Comparison of ENCODE assay signal across 1 cellular context in the genomic region with DNA sequence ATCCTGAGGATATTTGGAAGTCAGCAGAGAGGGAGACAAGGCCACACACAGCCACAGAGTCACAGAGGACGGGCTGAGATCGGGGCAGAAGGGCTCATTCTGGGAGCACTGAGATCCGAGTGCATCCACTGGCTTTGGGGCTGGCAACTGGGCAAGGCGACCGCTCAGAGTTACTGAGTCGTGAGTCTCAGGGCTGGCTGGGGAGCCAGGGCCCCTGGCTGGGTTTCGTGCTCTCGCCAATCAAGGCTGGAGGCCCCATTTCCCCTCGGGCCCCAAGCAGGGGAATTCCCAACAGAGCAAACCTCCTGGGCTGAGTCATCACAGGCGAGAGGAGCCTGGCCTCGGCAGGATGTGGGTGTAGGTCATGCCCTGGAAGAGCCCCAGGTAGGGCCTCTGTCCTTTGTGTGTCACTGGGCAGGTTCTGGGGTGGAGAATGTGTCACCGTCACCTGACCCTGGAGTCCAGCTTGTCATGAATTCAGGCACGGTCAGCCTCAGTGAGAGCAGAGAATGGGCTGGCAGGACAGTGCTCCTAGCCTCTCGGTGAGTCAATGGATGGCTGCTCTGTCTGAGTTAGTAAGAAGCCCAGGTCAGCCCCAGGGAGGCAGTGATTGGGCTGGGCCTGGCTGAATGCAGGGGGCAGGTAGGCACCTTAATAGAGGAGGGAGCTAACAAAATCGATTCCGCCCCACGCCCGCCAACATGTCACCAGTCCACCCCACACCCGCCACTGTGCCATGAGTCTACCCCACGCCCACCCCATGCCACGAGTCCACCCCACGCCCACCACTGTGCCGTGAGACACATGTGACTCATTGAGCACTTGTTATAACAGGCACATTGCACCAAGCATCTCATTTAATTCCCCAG.
A peak's percentile ranks its signal among the peaks of the same experiment; 100 is the strongest.
TF ChIP-seq lines count a peak whose summit lies in the region.

No MANE protein-coding gene starts in this region.

TF ChIP-seq in HepG2, 621 proteins besides CTCF, POLR2A, EP300 and RAD21 (continued from another document and continues in another):
- TF ChIP-seq, protein P1, sequence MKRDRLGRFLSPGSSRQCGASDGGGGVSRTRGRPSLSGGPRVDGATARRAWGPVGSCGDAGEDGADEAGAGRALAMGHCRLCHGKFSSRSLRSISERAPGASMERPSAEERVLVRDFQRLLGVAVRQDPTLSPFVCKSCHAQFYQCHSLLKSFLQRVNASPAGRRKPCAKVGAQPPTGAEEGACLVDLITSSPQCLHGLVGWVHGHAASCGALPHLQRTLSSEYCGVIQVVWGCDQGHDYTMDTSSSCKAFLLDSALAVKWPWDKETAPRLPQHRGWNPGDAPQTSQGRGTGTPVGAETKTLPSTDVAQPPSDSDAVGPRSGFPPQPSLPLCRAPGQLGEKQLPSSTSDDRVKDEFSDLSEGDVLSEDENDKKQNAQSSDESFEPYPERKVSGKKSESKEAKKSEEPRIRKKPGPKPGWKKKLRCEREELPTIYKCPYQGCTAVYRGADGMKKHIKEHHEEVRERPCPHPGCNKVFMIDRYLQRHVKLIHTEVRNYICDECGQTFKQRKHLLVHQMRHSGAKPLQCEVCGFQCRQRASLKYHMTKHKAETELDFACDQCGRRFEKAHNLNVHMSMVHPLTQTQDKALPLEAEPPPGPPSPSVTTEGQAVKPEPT (CRISPR knock-in tag; IDR thresholded peaks at IDR 0.05; ENCODE audit: low read depth), result no peak
- TF ChIP-seq TCF12 (IDR thresholded peaks at IDR 0.05) (no peak), TCF12 (CRISPR knock-in tag; IDR thresholded peaks at IDR 0.05) (peak; percentile 70; the same call in 1 of the 2 replicates), KLF16 (CRISPR knock-in tag; IDR thresholded peaks at IDR 0.05) (peak in 1 of 2 experiments; percentile 86; a peak in 2 of 4 replicates), REXO4 (CRISPR knock-in tag; IDR thresholded peaks at IDR 0.05; ENCODE audit: borderline replicate concordance) (no peak), FOXK1 (CRISPR knock-in tag; IDR thresholded peaks at IDR 0.05; ENCODE audit: borderline replicate concordance, low read depth) (peak; percentile 84; the same call in 1 of the 2 replicates), RXRB (CRISPR knock-in tag; IDR thresholded peaks at IDR 0.05; ENCODE audit: borderline replicate concordance) (peak; percentile 99), ZNF354B (CRISPR knock-in tag; IDR thresholded peaks at IDR 0.05) (no peak), FOXK2 (IDR thresholded peaks at IDR 0.05) (no peak), RBAK (CRISPR knock-in tag; IDR thresholded peaks at IDR 0.05) (no peak), STAG1 (CRISPR knock-in tag; IDR thresholded peaks at IDR 0.05) (peak; percentile 30), ZNF20 (CRISPR knock-in tag; IDR thresholded peaks at IDR 0.05) (no peak), ZFYVE20 (CRISPR knock-in tag; IDR thresholded peaks at IDR 0.05; ENCODE audit: borderline replicate concordance, low read depth) (no peak), HDAC2 (CRISPR knock-in tag; IDR thresholded peaks at IDR 0.05) (peak; percentile 94), SRSF9 (IDR thresholded peaks at IDR 0.05; ENCODE audit: borderline replicate concordance, insufficient read depth, low read depth, low read length, poor library complexity, severe bottlenecking) (no peak), KLF9 (CRISPR knock-in tag; IDR thresholded peaks at IDR 0.05; ENCODE audit: low read depth) (0 out of 2 replicates have a peak, but pooled peaks have one; percentile 63), POGZ (CRISPR knock-in tag; IDR thresholded peaks at IDR 0.05) (peak; percentile 85), FOXC1 (CRISPR knock-in tag; IDR thresholded peaks at IDR 0.05; ENCODE audit: borderline replicate concordance) (peak; percentile 45; the same call in 1 of the 2 replicates), ATF7-NPFF (CRISPR knock-in tag; IDR thresholded peaks at IDR 0.05; ENCODE audit: low read depth) (peak; percentile 53; the same call in 1 of the 2 replicates), ZNF256 (CRISPR knock-in tag; conservative IDR thresholded peaks at IDR 0.05) (no peak), ZNF549 (CRISPR knock-in tag; IDR thresholded peaks at IDR 0.05) (no peak), AHR (CRISPR knock-in tag; IDR thresholded peaks at IDR 0.05) (peak; percentile 93; the same call in 1 of the 2 replicates), HOXA5 (CRISPR knock-in tag; IDR thresholded peaks at IDR 0.05) (peak; percentile 53; the same call in 1 of the 2 replicates), ZNF451 (CRISPR knock-in tag; IDR thresholded peaks at IDR 0.05) (peak; percentile 76; the same call in 1 of the 2 replicates), ZNF10 (CRISPR knock-in tag; IDR thresholded peaks at IDR 0.05; ENCODE audit: borderline replicate concordance, low read depth) (no peak), ZFX (CRISPR knock-in tag; IDR thresholded peaks at IDR 0.05; ENCODE audit: low read depth) (peak; percentile 86), NCOA2 (CRISPR knock-in tag; IDR thresholded peaks at IDR 0.05) (peak; percentile 96), MEIS2 (CRISPR knock-in tag; IDR thresholded peaks at IDR 0.05) (peak; percentile 97), ARHGAP35 (CRISPR knock-in tag; IDR thresholded peaks at IDR 0.05; ENCODE audit: borderline replicate concordance) (peak; percentile 77), ATF1 (CRISPR knock-in tag; IDR thresholded peaks at IDR 0.05) (no peak; the same call in 1 of the 2 replicates), ZNF382 (CRISPR knock-in tag; IDR thresholded peaks at IDR 0.05; ENCODE audit: borderline replicate concordance) (no peak), PCBP2 (optimal IDR thresholded peaks at IDR 0.05; ENCODE audit: low read depth, low read length, poor library complexity, severe bottlenecking) (no peak), ARNT2 (CRISPR knock-in tag; IDR thresholded peaks at IDR 0.05; ENCODE audit: low read depth) (peak; percentile 56; the same call in 1 of the 2 replicates), MBNL3 (CRISPR knock-in tag; conservative IDR thresholded peaks at IDR 0.05) (no peak), IRX3 (CRISPR knock-in tag; IDR thresholded peaks at IDR 0.05; ENCODE audit: borderline replicate concordance, low read depth) (no peak), TBL1XR1 (IDR thresholded peaks at IDR 0.05; ENCODE audit: borderline replicate concordance, low read length, partially characterized antibody) (peak; percentile 76)
- TF ChIP-seq, protein P2, sequence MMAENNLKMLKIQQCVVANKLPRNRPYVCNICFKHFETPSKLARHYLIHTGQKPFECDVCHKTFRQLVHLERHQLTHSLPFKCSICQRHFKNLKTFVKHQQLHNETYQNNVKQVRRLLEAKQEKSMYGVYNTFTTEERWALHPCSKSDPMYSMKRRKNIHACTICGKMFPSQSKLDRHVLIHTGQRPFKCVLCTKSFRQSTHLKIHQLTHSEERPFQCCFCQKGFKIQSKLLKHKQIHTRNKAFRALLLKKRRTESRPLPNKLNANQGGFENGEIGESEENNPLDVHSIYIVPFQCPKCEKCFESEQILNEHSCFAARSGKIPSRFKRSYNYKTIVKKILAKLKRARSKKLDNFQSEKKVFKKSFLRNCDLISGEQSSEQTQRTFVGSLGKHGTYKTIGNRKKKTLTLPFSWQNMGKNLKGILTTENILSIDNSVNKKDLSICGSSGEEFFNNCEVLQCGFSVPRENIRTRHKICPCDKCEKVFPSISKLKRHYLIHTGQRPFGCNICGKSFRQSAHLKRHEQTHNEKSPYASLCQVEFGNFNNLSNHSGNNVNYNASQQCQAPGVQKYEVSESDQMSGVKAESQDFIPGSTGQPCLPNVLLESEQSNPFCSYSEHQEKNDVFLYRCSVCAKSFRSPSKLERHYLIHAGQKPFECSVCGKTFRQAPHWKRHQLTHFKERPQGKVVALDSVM (CRISPR knock-in tag; IDR thresholded peaks at IDR 0.05), result peak; percentile 76
- TF ChIP-seq, protein P3, sequence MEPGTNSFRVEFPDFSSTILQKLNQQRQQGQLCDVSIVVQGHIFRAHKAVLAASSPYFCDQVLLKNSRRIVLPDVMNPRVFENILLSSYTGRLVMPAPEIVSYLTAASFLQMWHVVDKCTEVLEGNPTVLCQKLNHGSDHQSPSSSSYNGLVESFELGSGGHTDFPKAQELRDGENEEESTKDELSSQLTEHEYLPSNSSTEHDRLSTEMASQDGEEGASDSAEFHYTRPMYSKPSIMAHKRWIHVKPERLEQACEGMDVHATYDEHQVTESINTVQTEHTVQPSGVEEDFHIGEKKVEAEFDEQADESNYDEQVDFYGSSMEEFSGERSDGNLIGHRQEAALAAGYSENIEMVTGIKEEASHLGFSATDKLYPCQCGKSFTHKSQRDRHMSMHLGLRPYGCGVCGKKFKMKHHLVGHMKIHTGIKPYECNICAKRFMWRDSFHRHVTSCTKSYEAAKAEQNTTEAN (CRISPR knock-in tag; conservative IDR thresholded peaks at IDR 0.05), result peak; percentile 81
- TF ChIP-seq, protein P4, sequence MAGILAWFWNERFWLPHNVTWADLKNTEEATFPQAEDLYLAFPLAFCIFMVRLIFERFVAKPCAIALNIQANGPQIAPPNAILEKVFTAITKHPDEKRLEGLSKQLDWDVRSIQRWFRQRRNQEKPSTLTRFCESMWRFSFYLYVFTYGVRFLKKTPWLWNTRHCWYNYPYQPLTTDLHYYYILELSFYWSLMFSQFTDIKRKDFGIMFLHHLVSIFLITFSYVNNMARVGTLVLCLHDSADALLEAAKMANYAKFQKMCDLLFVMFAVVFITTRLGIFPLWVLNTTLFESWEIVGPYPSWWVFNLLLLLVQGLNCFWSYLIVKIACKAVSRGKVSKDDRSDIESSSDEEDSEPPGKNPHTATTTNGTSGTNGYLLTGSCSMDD (CRISPR knock-in tag; IDR thresholded peaks at IDR 0.05), result no peak
- TF ChIP-seq, protein P5, sequence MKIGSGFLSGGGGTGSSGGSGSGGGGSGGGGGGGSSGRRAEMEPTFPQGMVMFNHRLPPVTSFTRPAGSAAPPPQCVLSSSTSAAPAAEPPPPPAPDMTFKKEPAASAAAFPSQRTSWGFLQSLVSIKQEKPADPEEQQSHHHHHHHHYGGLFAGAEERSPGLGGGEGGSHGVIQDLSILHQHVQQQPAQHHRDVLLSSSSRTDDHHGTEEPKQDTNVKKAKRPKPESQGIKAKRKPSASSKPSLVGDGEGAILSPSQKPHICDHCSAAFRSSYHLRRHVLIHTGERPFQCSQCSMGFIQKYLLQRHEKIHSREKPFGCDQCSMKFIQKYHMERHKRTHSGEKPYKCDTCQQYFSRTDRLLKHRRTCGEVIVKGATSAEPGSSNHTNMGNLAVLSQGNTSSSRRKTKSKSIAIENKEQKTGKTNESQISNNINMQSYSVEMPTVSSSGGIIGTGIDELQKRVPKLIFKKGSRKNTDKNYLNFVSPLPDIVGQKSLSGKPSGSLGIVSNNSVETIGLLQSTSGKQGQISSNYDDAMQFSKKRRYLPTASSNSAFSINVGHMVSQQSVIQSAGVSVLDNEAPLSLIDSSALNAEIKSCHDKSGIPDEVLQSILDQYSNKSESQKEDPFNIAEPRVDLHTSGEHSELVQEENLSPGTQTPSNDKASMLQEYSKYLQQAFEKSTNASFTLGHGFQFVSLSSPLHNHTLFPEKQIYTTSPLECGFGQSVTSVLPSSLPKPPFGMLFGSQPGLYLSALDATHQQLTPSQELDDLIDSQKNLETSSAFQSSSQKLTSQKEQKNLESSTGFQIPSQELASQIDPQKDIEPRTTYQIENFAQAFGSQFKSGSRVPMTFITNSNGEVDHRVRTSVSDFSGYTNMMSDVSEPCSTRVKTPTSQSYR (CRISPR knock-in tag; IDR thresholded peaks at IDR 0.05; ENCODE audit: borderline replicate concordance), result peak; percentile 33; the same call in 1 of the 2 replicates
- TF ChIP-seq, protein P6, sequence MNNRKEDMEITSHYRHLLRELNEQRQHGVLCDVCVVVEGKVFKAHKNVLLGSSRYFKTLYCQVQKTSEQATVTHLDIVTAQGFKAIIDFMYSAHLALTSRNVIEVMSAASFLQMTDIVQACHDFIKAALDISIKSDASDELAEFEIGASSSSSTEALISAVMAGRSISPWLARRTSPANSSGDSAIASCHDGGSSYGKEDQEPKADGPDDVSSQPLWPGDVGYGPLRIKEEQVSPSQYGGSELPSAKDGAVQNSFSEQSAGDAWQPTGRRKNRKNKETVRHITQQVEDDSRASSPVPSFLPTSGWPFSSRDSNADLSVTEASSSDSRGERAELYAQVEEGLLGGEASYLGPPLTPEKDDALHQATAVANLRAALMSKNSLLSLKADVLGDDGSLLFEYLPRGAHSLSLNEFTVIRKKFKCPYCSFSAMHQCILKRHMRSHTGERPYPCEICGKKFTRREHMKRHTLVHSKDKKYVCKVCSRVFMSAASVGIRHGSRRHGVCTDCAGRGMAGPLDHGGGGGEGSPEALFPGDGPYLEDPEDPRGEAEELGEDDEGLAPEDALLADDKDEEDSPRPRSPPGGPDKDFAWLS (CRISPR knock-in tag; IDR thresholded peaks at IDR 0.05; ENCODE audit: borderline replicate concordance), result no peak
- TF ChIP-seq, protein P7, sequence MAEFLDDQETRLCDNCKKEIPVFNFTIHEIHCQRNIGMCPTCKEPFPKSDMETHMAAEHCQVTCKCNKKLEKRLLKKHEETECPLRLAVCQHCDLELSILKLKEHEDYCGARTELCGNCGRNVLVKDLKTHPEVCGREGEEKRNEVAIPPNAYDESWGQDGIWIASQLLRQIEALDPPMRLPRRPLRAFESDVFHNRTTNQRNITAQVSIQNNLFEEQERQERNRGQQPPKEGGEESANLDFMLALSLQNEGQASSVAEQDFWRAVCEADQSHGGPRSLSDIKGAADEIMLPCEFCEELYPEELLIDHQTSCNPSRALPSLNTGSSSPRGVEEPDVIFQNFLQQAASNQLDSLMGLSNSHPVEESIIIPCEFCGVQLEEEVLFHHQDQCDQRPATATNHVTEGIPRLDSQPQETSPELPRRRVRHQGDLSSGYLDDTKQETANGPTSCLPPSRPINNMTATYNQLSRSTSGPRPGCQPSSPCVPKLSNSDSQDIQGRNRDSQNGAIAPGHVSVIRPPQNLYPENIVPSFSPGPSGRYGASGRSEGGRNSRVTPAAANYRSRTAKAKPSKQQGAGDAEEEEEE (CRISPR knock-in tag; IDR thresholded peaks at IDR 0.05; ENCODE audit: borderline replicate concordance), result peak; percentile 84; the same call in 1 of the 2 replicates
- TF ChIP-seq, protein P8, sequence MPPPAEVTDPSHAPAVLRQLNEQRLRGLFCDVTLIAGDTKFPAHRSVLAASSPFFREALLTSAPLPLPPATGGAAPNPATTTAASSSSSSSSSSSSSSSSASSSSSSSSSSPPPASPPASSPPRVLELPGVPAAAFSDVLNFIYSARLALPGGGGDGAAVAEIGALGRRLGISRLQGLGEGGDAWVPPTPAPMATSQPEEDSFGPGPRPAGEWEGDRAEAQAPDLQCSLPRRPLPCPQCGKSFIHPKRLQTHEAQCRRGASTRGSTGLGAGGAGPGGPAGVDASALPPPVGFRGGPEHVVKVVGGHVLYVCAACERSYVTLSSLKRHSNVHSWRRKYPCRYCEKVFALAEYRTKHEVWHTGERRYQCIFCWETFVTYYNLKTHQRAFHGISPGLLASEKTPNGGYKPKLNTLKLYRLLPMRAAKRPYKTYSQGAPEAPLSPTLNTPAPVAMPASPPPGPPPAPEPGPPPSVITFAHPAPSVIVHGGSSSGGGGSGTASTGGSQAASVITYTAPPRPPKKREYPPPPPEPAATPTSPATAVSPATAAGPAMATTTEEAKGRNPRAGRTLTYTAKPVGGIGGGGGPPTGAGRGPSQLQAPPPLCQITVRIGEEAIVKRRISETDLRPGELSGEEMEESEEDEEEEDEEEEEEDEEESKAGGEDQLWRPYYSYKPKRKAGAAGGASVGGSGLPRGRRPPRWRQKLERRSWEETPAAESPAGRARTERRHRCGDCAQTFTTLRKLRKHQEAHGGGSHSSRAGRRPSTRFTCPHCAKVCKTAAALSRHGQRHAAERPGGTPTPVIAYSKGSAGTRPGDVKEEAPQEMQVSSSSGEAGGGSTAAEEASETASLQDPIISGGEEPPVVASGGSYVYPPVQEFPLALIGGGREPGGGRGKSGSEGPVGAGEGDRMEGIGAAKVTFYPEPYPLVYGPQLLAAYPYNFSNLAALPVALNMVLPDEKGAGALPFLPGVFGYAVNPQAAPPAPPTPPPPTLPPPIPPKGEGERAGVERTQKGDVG (CRISPR knock-in tag; IDR thresholded peaks at IDR 0.05; ENCODE audit: borderline replicate concordance), result 0 out of 2 replicates have a peak, but pooled peaks have one; percentile 23
- TF ChIP-seq, protein P9, sequence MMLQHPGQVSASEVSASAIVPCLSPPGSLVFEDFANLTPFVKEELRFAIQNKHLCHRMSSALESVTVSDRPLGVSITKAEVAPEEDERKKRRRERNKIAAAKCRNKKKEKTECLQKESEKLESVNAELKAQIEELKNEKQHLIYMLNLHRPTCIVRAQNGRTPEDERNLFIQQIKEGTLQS (CRISPR knock-in tag; IDR thresholded peaks at IDR 0.05), result peak; percentile 99
